ENCODE assay signal across 1 cellular context in genomic region chr2:217077841-217078407, GRCh38.
TF ChIP-seq lines count a peak whose summit lies in the region.

No MANE protein-coding gene starts in this region.

TF ChIP-seq in K562, 482 proteins besides CTCF, POLR2A, EP300 and RAD21 (continued from another document and continues in another):
- TF ChIP-seq KLF16 (IDR thresholded peaks at IDR 0.05) (peak; percentile 77; the same call in 1 of the 2 replicates), FOXK2 (conservative IDR thresholded peaks at IDR 0.05 in 1 of 2, IDR thresholded peaks at IDR 0.05 in 1 of 2; ENCODE audit: low read depth in 2 of 2) (peak in 1 of 2 experiments; percentile 33; a peak in 1 of 4 replicates), PRMT5 (CRISPR knock-in tag; IDR thresholded peaks at IDR 0.05) (no peak), ZBTB40 (IDR thresholded peaks at IDR 0.05) (no peak), ZBTB40 (CRISPR knock-in tag; IDR thresholded peaks at IDR 0.05) (no peak), SP1 (CRISPR knock-in tag; IDR thresholded peaks at IDR 0.05) (no peak), ZNF766 (CRISPR knock-in tag; conservative IDR thresholded peaks at IDR 0.05) (0 out of 2 replicates have a peak, but pooled peaks have one; percentile 57), CREB5 (CRISPR knock-in tag; IDR thresholded peaks at IDR 0.05) (no peak), THRB (CRISPR knock-in tag; conservative IDR thresholded peaks at IDR 0.05) (no peak), YY1 (IDR thresholded peaks at IDR 0.05; ENCODE audit: borderline replicate concordance in 1 of 3, control insufficient read depth in 1 of 3, extremely low read depth in 1 of 3, insufficient read depth in 3 of 3, insufficient read length in 1 of 3, insufficient replicate concordance in 2 of 3, low read depth in 1 of 3, low read length in 2 of 3) (no peak), SOX6 (IDR thresholded peaks at IDR 0.05) (peak; percentile 98), ZNF274 (IDR thresholded peaks at IDR 0.05; ENCODE audit: borderline replicate concordance, low read depth, low read length) (no peak), ZNF133 (CRISPR knock-in tag; IDR thresholded peaks at IDR 0.05) (no peak), MTA2 (IDR thresholded peaks at IDR 0.05; ENCODE audit: low read depth) (peak; percentile 91), SNRNP70 (optimal IDR thresholded peaks at IDR 0.05; ENCODE audit: low read depth, low read length) (no peak), RBM17 (IDR thresholded peaks at IDR 0.05; ENCODE audit: borderline replicate concordance, low read depth, low read length) (no peak), E2F1 (CRISPR knock-in tag; IDR thresholded peaks at IDR 0.05) (no peak), EHMT2 (IDR thresholded peaks at IDR 0.05) (peak; percentile 82), NR3C1 (CRISPR knock-in tag; IDR thresholded peaks at IDR 0.05) (no peak), NR2C2 (CRISPR knock-in tag; IDR thresholded peaks at IDR 0.05) (no peak), NR2C2 (tag; IDR thresholded peaks at IDR 0.05) (no peak), CBFB (CRISPR knock-in tag; IDR thresholded peaks at IDR 0.05) (no peak), NRF1 (conservative IDR thresholded peaks at IDR 0.05 in 1 of 2, IDR thresholded peaks at IDR 0.05 in 1 of 2) (no peak), ZNF717 (CRISPR knock-in tag; IDR thresholded peaks at IDR 0.05) (no peak), ZKSCAN8 (CRISPR knock-in tag; IDR thresholded peaks at IDR 0.05) (no peak), ZKSCAN1 (IDR thresholded peaks at IDR 0.05; ENCODE audit: low read depth, low read length) (no peak), MEF2D (tag; conservative IDR thresholded peaks at IDR 0.05; ENCODE audit: low read depth) (no peak), NFATC3 (IDR thresholded peaks at IDR 0.05) (no peak), ILF3 (IDR thresholded peaks at IDR 0.05; ENCODE audit: borderline replicate concordance) (no peak), NFE2L1 (tag; IDR thresholded peaks at IDR 0.05; ENCODE audit: borderline replicate concordance, low read depth) (no peak), PHB2 (IDR thresholded peaks at IDR 0.05; ENCODE audit: low read depth) (peak; percentile 67; the same call in 1 of the 2 replicates), MLLT1 (IDR thresholded peaks at IDR 0.05) (no peak), U2AF1 (optimal IDR thresholded peaks at IDR 0.05; ENCODE audit: low read depth, low read length) (no peak)
